ENCODE assay signal across 3 cellular contexts in genomic region chr16:35452471-35452870, GRCh38.
"Had no signal": no experiment of that assay in that cellular context is flagged by ENCODE, and none has a peak within 500 bp of the region (broad histone marks: within the 10 kb centered on the region; RNA-seq: fewer than 3 reads in every experiment).

No MANE protein-coding gene starts in this region.

- ATAC-seq: GM12878 had no signal

- DNase-seq: GDM1, GF-D8 had no signal

- H3K4me3 ChIP-seq: GM12878 had no signal
